ENCODE assay signal across 9 cellular contexts in genomic region chr3:67113802-67114407, GRCh38.
DNase-seq lines count a peak whose midpoint lies in the region; ATAC-seq and TF ChIP-seq lines count a peak whose summit lies in the region.
"Had no signal": no experiment of that assay in that cellular context is flagged by ENCODE, and none has a peak within 500 bp of the region (broad histone marks: within the 10 kb centered on the region; RNA-seq: fewer than 3 reads in every experiment).

No MANE protein-coding gene starts in this region.

- peak; percentile 93 for TF ChIP-seq CTCF in GM06990 (IDR thresholded peaks at IDR 0.05; ENCODE audit: insufficient read depth, low read length, poor library complexity, severe bottlenecking)
- peak; percentile 92 for TF ChIP-seq CTCF in RWPE2 (IDR thresholded peaks at IDR 0.05; ENCODE audit: poor library complexity, severe bottlenecking)
- TF ChIP-seq CTCF in parathyroid adenoma (IDR thresholded peaks at IDR 0.05), result peak; percentile 97
- TF ChIP-seq CTCF in upper lobe of left lung (IDR thresholded peaks at IDR 0.05), result peak; percentile 64 to 86 (median 80)

- peak; percentile 93 for ATAC-seq in RWPE2 (ENCODE audit: low read depth)
- peak; percentile 85 to 89 for ATAC-seq in upper lobe of left lung (ENCODE audit: low FRiP score in 2 of 2)

- no peak overlapping the region for H3K4me2 ChIP-seq in parathyroid adenoma (ENCODE audit: low read length)

- 10 to 20% methylated on average over 2 to 6 of the region's 6 CpGs for WGBS in upper lobe of left lung, 2 donors

- TF ChIP-seq POLR2A in upper lobe of left lung (IDR thresholded peaks at IDR 0.05), result no peak

- H3K9me3 ChIP-seq in RWPE2 (ENCODE audit: severe bottlenecking) (no peaks in the 10 kb centered on the region), parathyroid adenoma (ENCODE audit: control insufficient read depth, low read length) (no peaks in the 10 kb centered on the region), upper lobe of left lung (no peaks in the 10 kb centered on the region)

- no peak overlapping the region for H3K4me3 ChIP-seq in GM06990 (replicated peaks; ENCODE audit: low read depth, low read length)
- H3K4me3 ChIP-seq in RWPE2 (ENCODE audit: severe bottlenecking), result no peak overlapping the region
- no peak overlapping the region for H3K4me3 ChIP-seq in parathyroid adenoma (ENCODE audit: low read depth, low read length)
- H3K4me3 ChIP-seq in upper lobe of left lung, result no peak overlapping the region
- H3K4me3 ChIP-seq: skin epidermis had no signal

- peak overlapping the region; percentile 52 for H2AFZ ChIP-seq in parathyroid adenoma

- DNase-seq in GM06990 (ENCODE audit: extremely low read depth, insufficient read length), result peak; percentile 37
- peak; percentile 67 for DNase-seq in H4 (ENCODE audit: low spot score)
- DNase-seq in LHCN-M2 (ENCODE audit: low read depth), result peak; percentile 80
- peak; percentile 52 for DNase-seq in RWPE2 (ENCODE audit: low spot score)
- DNase-seq in activated effector memory CD4-positive, alpha-beta T cell treated with anti-CD3 and anti-CD28 coated beads, Interleukin-2, amount 50 U/mL, for 16 hours, result peak; percentile 89
- peak; percentile 75 for DNase-seq in germinal center (ENCODE audit: low spot score)
- peak in 1 of 2 donors; percentile 73 for DNase-seq in upper lobe of left lung

- no peaks in the 10 kb centered on the region for H3K79me2 ChIP-seq in parathyroid adenoma

- H3K36me3 ChIP-seq in GM06990 (ENCODE audit: control insufficient read depth, insufficient read depth, low read length) (no peaks in the 10 kb centered on the region), RWPE2 (ENCODE audit: low read depth) (no peaks in the 10 kb centered on the region), parathyroid adenoma (ENCODE audit: control insufficient read depth, insufficient read depth, low read length) (no peaks in the 10 kb centered on the region), upper lobe of left lung (no peaks in the 10 kb centered on the region)

- no peak overlapping the region for H3K9ac ChIP-seq in parathyroid adenoma

- TF ChIP-seq EP300 in upper lobe of left lung (IDR thresholded peaks at IDR 0.05), result no peak

- no peaks in the 10 kb centered on the region for H3K27me3 ChIP-seq in GM06990 (replicated peaks; ENCODE audit: control insufficient read depth, insufficient read depth, low read length)
- H3K27me3 ChIP-seq in RWPE2 (ENCODE audit: insufficient read depth, poor library complexity, severe bottlenecking), result no peaks in the 10 kb centered on the region
- no peaks in the 10 kb centered on the region for H3K27me3 ChIP-seq in parathyroid adenoma (ENCODE audit: control insufficient read depth, insufficient read depth, low read length)
- no peaks in the 10 kb centered on the region for H3K27me3 ChIP-seq in upper lobe of left lung

- H3K27ac ChIP-seq in RWPE2 (ENCODE audit: poor library complexity, severe bottlenecking), result no peak overlapping the region
- H3K27ac ChIP-seq in parathyroid adenoma, result peak overlapping the region; percentile 6
- H3K27ac ChIP-seq in upper lobe of left lung, result no peak overlapping the region
- H3K27ac ChIP-seq: skin epidermis had no signal

- no peaks in the 10 kb centered on the region for H3K4me1 ChIP-seq in RWPE2 (ENCODE audit: insufficient read depth, poor library complexity, severe bottlenecking)
- H3K4me1 ChIP-seq in parathyroid adenoma, result peaks cover 6% of the 10 kb centered on the region
- no peaks in the 10 kb centered on the region for H3K4me1 ChIP-seq in upper lobe of left lung
